In the genomic region with DNA sequence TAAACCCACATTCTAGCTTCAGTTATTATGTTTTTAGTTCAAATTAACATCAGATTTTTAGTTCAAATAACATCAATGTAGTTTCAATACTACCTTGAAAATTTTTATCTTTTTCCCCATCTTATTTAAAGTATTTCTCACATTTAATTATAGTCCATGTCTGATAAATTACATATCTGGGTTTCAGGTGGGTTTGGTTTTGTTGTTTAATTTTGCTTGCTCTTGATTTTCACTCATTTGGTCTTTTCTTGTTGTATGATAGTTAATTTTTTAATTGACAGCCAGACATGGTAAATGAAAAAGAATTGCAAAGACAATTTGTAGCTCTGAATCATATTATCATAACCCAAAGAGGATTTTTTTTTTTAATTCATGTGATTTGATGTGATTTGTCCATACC, we compare ENCODE assay signal across 11 cellular contexts. TPM values are rescaled to one million over a fixed set of nuclear protein-coding genes. Genes with fewer than 3 reads are reported as not detected.
"Had no signal": no experiment of that assay in that cellular context is flagged by ENCODE, and none has a peak within 500 bp of the region (broad histone marks: within the 10 kb centered on the region; RNA-seq: fewer than 3 reads in every experiment).

No MANE protein-coding gene starts in this region.

- FAIRE-seq: H1, H54, HepG2 had no signal

- H3K4me3 ChIP-seq: GM23338 had no signal

- DNase-seq: H9, HCEC 1CT, HFFc6, KBM-7 had no signal

- H3K4me2 ChIP-seq: GM23338 had no signal

- ATAC-seq: GM23338, HepG2 had no signal

- H3K27ac ChIP-seq: HL-60 had no signal

RNA-seq across cellular contexts. Expression of a gene that starts 41.9 kb away (rescaled TPM):
- total RNA-seq: HT1080 had no signal
- polyA plus RNA-seq: IgD-negative memory B cell had no signal
